ENCODE assay signal across 1 cellular context in the genomic region with DNA sequence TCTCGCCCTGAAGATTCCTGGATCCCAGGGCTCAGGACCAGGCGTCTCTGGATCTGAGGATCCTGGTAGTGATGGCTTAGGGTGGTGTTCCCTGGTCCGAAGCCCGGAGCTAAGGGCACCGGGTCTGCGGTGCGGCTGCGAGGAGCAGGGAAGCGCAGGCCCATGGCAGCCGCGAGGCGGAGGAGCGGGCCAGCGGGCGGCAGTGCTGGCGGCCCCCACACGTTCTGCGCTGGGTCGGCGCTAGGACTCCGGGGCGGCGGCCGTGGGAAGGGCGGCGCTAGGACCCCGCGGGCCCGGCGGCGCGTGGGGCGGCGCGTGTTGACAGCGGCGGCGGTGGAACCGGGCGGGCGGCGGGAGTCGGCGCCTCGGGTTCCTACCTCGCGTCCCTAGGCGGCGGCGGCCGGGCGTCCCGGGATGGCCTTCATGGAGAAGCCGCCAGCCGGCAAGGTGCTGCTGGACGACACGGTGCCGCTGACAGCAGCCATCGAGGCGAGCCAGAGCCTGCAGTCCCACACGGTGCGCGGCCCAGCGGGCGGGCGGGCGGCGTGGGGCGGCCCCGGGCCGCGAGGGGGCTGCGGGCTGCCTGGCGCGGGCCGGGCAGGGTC.
TF ChIP-seq lines count a peak whose summit lies in the region.

A gene (plus strand): TSS at position 318 of the 605 bp plus-strand sequence. CDS start 97 bp downstream, at position 415.

TF ChIP-seq in HCT116, 20 proteins besides CTCF, POLR2A, EP300 and RAD21 (continued from another document):
- TF ChIP-seq, protein P1, sequence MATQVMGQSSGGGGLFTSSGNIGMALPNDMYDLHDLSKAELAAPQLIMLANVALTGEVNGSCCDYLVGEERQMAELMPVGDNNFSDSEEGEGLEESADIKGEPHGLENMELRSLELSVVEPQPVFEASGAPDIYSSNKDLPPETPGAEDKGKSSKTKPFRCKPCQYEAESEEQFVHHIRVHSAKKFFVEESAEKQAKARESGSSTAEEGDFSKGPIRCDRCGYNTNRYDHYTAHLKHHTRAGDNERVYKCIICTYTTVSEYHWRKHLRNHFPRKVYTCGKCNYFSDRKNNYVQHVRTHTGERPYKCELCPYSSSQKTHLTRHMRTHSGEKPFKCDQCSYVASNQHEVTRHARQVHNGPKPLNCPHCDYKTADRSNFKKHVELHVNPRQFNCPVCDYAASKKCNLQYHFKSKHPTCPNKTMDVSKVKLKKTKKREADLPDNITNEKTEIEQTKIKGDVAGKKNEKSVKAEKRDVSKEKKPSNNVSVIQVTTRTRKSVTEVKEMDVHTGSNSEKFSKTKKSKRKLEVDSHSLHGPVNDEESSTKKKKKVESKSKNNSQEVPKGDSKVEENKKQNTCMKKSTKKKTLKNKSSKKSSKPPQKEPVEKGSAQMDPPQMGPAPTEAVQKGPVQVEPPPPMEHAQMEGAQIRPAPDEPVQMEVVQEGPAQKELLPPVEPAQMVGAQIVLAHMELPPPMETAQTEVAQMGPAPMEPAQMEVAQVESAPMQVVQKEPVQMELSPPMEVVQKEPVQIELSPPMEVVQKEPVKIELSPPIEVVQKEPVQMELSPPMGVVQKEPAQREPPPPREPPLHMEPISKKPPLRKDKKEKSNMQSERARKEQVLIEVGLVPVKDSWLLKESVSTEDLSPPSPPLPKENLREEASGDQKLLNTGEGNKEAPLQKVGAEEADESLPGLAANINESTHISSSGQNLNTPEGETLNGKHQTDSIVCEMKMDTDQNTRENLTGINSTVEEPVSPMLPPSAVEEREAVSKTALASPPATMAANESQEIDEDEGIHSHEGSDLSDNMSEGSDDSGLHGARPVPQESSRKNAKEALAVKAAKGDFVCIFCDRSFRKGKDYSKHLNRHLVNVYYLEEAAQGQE (IDR thresholded peaks at IDR 0.05; ENCODE audit: low read depth) = no peak
- TF ChIP-seq JUND (IDR thresholded peaks at IDR 0.05) = no peak
- TF ChIP-seq EGR1 (IDR thresholded peaks at IDR 0.05; ENCODE audit: low read depth) = no peak; the same call in 1 of the 2 replicates
- peak; percentile 79 for TF ChIP-seq YY1 (IDR thresholded peaks at IDR 0.05; ENCODE audit: extremely low read depth, insufficient replicate concordance, low read depth, low read length)
- TF ChIP-seq SRF (IDR thresholded peaks at IDR 0.05; ENCODE audit: low read depth) = no peak
- TF ChIP-seq ELF1 (IDR thresholded peaks at IDR 0.05; ENCODE audit: borderline replicate concordance, low read depth) = no peak
- TF ChIP-seq EZH2 (IDR thresholded peaks at IDR 0.05) = no peak
- peak; percentile 83 for TF ChIP-seq ZFX (IDR thresholded peaks at IDR 0.05)
- no peak for TF ChIP-seq TCF7L2 (IDR thresholded peaks at IDR 0.05; ENCODE audit: borderline replicate concordance, extremely low read depth, insufficient read depth, insufficient read length)
- TF ChIP-seq EZH2phosphoT487 (IDR thresholded peaks at IDR 0.05; ENCODE audit: borderline replicate concordance) = no peak
- no peak; the same call in 1 of the 2 replicates for TF ChIP-seq SIN3A (IDR thresholded peaks at IDR 0.05; ENCODE audit: low read depth)
- TF ChIP-seq, protein P2, sequence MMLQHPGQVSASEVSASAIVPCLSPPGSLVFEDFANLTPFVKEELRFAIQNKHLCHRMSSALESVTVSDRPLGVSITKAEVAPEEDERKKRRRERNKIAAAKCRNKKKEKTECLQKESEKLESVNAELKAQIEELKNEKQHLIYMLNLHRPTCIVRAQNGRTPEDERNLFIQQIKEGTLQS (IDR thresholded peaks at IDR 0.05) = no peak
- peak; percentile 96 for TF ChIP-seq FOSL1 (IDR thresholded peaks at IDR 0.05; ENCODE audit: low read depth)
- TF ChIP-seq, protein P3, sequence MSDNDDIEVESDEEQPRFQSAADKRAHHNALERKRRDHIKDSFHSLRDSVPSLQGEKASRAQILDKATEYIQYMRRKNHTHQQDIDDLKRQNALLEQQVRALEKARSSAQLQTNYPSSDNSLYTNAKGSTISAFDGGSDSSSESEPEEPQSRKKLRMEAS (IDR thresholded peaks at IDR 0.05) = peak; percentile 85
- peak; percentile 83 for TF ChIP-seq SP1 (IDR thresholded peaks at IDR 0.05; ENCODE audit: low read depth)
TF ChIP-seq in HCT116: peak in this region for 7.
